In the genomic region with DNA sequence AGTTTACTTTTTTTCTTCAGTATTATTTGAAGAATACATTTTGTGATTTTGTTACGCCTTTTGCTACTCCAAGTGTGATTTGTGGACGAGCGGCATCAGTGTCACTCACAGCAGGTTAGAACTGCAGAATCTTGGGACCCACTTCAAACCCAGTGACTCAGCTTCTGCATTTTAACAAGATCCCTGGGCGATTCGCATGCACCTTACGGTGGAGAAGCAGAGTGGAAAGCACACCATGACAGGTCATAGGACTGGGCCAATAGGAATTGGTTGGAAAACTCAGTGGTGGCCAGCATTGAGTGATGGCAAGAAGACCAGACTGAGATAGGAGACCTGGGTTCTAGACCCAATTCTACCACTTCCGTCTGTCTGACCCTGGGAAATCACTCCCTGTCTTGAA, we compare ENCODE assay signal across 20 cellular contexts. TPM values are rescaled to one million over a fixed set of nuclear protein-coding genes. Genes with fewer than 3 reads are reported as not detected.
DNase-seq lines count a peak whose midpoint lies in the region; ATAC-seq lines count a peak whose summit lies in the region.
"Had no signal": no experiment of that assay in that cellular context is flagged by ENCODE, and none has a peak within 500 bp of the region (broad histone marks: within the 10 kb centered on the region; RNA-seq: fewer than 3 reads in every experiment).

No MANE protein-coding gene starts in this region.

- DNase-seq in activated CD4-positive, alpha-beta T cell treated with anti-CD3 and anti-CD28 coated beads, Interleukin-2, amount 10 ng/mL, durations not matched to agents 7 days and 5 days: no peak
- no peak for DNase-seq in activated CD4-positive, alpha-beta T cell treated with anti-CD3 and anti-CD28 coated beads, Interleukin-2, amount 50 U/mL, for 4 hours
- no peak for DNase-seq in CD4-positive, CD25-positive, alpha-beta regulatory T cell
- DNase-seq in activated CD4-positive, alpha-beta memory T cell treated with anti-CD3 and anti-CD28 coated beads for 36 hours: no peak
- DNase-seq in left ventricle myocardium superior (no peak), AG08395 (ENCODE audit: low spot score) (no peak)
- DNase-seq: BE2C, GDM1, Karpas-422, kidney glomerular epithelial cell, T-cell had no signal

- peak overlapping the region; percentile 74 for H3K27ac Mint-ChIP-seq in activated CD4-positive, alpha-beta T cell treated with anti-CD3 and anti-CD28 coated beads, Interleukin-2, amount 10 ng/mL, durations not matched to agents 7 days and 5 days
- H3K27ac Mint-ChIP-seq in CD4-positive, CD25-positive, alpha-beta regulatory T cell: peak overlapping the region; percentile 3 to 45 (median 6)
- H3K27ac Mint-ChIP-seq in activated CD4-positive, alpha-beta memory T cell treated with anti-CD3 and anti-CD28 coated beads for 36 hours: peak overlapping the region; percentile 84
- H3K27ac Mint-ChIP-seq: stimulated activated memory B cell treated with anti-CD40 and anti-IgM and Interleukin-4, amounts not matched to agents 10 μg/mL and 1 μg/mL and 100 μg/mL, for 72 hours; T-cell had no signal

- H3K36me3 Mint-ChIP-seq in activated CD4-positive, alpha-beta T cell treated with anti-CD3 and anti-CD28 coated beads, Interleukin-2, amount 10 ng/mL, durations not matched to agents 7 days and 5 days (ENCODE audit: low read depth): peaks cover 15% of the 10 kb centered on the region
- no peaks in the 10 kb centered on the region for H3K36me3 Mint-ChIP-seq in CD4-positive, CD25-positive, alpha-beta regulatory T cell
- no peaks in the 10 kb centered on the region for H3K36me3 Mint-ChIP-seq in activated CD4-positive, alpha-beta memory T cell treated with anti-CD3 and anti-CD28 coated beads for 36 hours
- H3K36me3 Mint-ChIP-seq: stimulated activated memory B cell treated with anti-CD40 and anti-IgM and Interleukin-4, amounts not matched to agents 10 μg/mL and 1 μg/mL and 100 μg/mL, for 72 hours had no signal

- POLR2A ChIA-PET in activated CD4-positive, alpha-beta T cell treated with anti-CD3 and anti-CD28 coated beads, Interleukin-2, amount 10 ng/mL, durations not matched to agents 7 days and 5 days (lab: Charles Lee): no interaction called here
- POLR2A ChIA-PET in activated CD4-positive, alpha-beta memory T cell treated with anti-CD3 and anti-CD28 coated beads for 36 hours (lab: Charles Lee): interaction anchor here (0.7 to 7.9 kb wide), 5 partner anchors 14 to 187 kb away, joined by 3 to 185 read pairs (median 3); a partner anchor contains a TSS

- H3K4me3 ChIP-seq in CD4-positive, CD25-positive, alpha-beta regulatory T cell (ENCODE audit: low read depth, low read length): no peak overlapping the region
- H3K4me3 ChIP-seq: smooth muscle cell, vagina had no signal

- H3K4me1 Mint-ChIP-seq in activated CD4-positive, alpha-beta T cell treated with anti-CD3 and anti-CD28 coated beads, Interleukin-2, amount 10 ng/mL, durations not matched to agents 7 days and 5 days: peaks cover 61% of the 10 kb centered on the region
- peaks cover 36 to 64% (median 58%) of the 10 kb centered on the region in 4 donors for H3K4me1 Mint-ChIP-seq in CD4-positive, CD25-positive, alpha-beta regulatory T cell
- H3K4me1 Mint-ChIP-seq in activated CD4-positive, alpha-beta memory T cell treated with anti-CD3 and anti-CD28 coated beads for 36 hours (ENCODE audit: low read depth): peaks cover 77% of the 10 kb centered on the region

- H3K27me3 Mint-ChIP-seq in activated CD4-positive, alpha-beta T cell treated with anti-CD3 and anti-CD28 coated beads, Interleukin-2, amount 10 ng/mL, durations not matched to agents 7 days and 5 days: no peaks in the 10 kb centered on the region
- peaks cover 2% of the 10 kb centered on the region for H3K27me3 Mint-ChIP-seq in CD4-positive, CD25-positive, alpha-beta regulatory T cell
- no peaks in the 10 kb centered on the region for H3K27me3 Mint-ChIP-seq in activated CD4-positive, alpha-beta memory T cell treated with anti-CD3 and anti-CD28 coated beads for 36 hours
- H3K27me3 Mint-ChIP-seq: T-cell had no signal

- H3K27me3 ChIP-seq in CD4-positive, CD25-positive, alpha-beta regulatory T cell (ENCODE audit: control insufficient read depth, insufficient read depth, low read length): no peaks in the 10 kb centered on the region
- H3K27me3 ChIP-seq: BE2C, vagina had no signal

- peak overlapping the region; percentile 31 for H3K27ac ChIP-seq in CD4-positive, CD25-positive, alpha-beta regulatory T cell (ENCODE audit: insufficient read depth, low read length, poor library complexity, severe bottlenecking)
- H3K27ac ChIP-seq: vagina had no signal

- ATAC-seq in CD4-positive, CD25-positive, alpha-beta regulatory T cell (ENCODE audit: low read depth in 2 of 2): no peak
- ATAC-seq in left ventricle myocardium superior: peak; percentile 62
- ATAC-seq in HG03439 (IDR thresholded peaks at IDR 0.05; ENCODE audit: unreplicated experiment): no peak
- no peak for ATAC-seq in HG02884 (IDR thresholded peaks at IDR 0.05; ENCODE audit: unreplicated experiment)
- ATAC-seq: T-cell had no signal

- no peaks in the 10 kb centered on the region for H3K9me3 ChIP-seq in CD4-positive, CD25-positive, alpha-beta regulatory T cell (ENCODE audit: control insufficient read depth in 2 of 2, low read length in 2 of 2)
- H3K9me3 ChIP-seq: BE2C, vagina had no signal

- no peaks in the 10 kb centered on the region for H3K36me3 ChIP-seq in CD4-positive, CD25-positive, alpha-beta regulatory T cell (ENCODE audit: control insufficient read depth, insufficient read depth, low read length)
- H3K36me3 ChIP-seq: BE2C, vagina had no signal

- H3K4me3 Mint-ChIP-seq in activated CD4-positive, alpha-beta T cell treated with anti-CD3 and anti-CD28 coated beads, Interleukin-2, amount 10 ng/mL, durations not matched to agents 7 days and 5 days: no peak overlapping the region
- no peak overlapping the region for H3K4me3 Mint-ChIP-seq in CD4-positive, CD25-positive, alpha-beta regulatory T cell
- peak overlapping the region; percentile 14 for H3K4me3 Mint-ChIP-seq in activated CD4-positive, alpha-beta memory T cell treated with anti-CD3 and anti-CD28 coated beads for 36 hours
- H3K4me3 Mint-ChIP-seq: stimulated activated memory B cell treated with anti-CD40 and anti-IgM and Interleukin-4, amounts not matched to agents 10 μg/mL and 1 μg/mL and 100 μg/mL, for 72 hours; T-cell had no signal

- H3K4me1 ChIP-seq in CD4-positive, CD25-positive, alpha-beta regulatory T cell (ENCODE audit: control insufficient read depth, insufficient read depth, low read length, poor library complexity, severe bottlenecking): peaks cover 39% of the 10 kb centered on the region
- H3K4me1 ChIP-seq: BE2C, vagina had no signal

- intact Hi-C loops in activated CD4-positive, alpha-beta memory T cell treated with anti-CD3 and anti-CD28 coated beads for 36 hours (cut with micrococcal nuclease): loop anchor here (1.0 to 5.0 kb wide), 5 partner anchors 8 to 317 kb away; no protein-coding TSS in a partner anchor
- intact Hi-C loops in left ventricle myocardium superior (cut with micrococcal nuclease): no loop called here

- H3K9me3 Mint-ChIP-seq in activated CD4-positive, alpha-beta T cell treated with anti-CD3 and anti-CD28 coated beads, Interleukin-2, amount 10 ng/mL, durations not matched to agents 7 days and 5 days: peaks cover 10% of the 10 kb centered on the region
- H3K9me3 Mint-ChIP-seq in CD4-positive, CD25-positive, alpha-beta regulatory T cell: peaks cover 0 to 5% (median 0%) of the 10 kb centered on the region in 7 donors
- H3K9me3 Mint-ChIP-seq in activated CD4-positive, alpha-beta memory T cell treated with anti-CD3 and anti-CD28 coated beads for 36 hours: no peaks in the 10 kb centered on the region
- H3K9me3 Mint-ChIP-seq: stimulated activated memory B cell treated with anti-CD40 and anti-IgM and Interleukin-4, amounts not matched to agents 10 μg/mL and 1 μg/mL and 100 μg/mL, for 72 hours; T-cell had no signal

- CTCF ChIA-PET in activated CD4-positive, alpha-beta T cell treated with anti-CD3 and anti-CD28 coated beads, Interleukin-2, amount 10 ng/mL, durations not matched to agents 7 days and 5 days (lab: Charles Lee): interaction anchor here (0.7 to 1.7 kb wide), 4 partner anchors 13 to 120 kb away, joined by 3 to 5 read pairs (median 4); no protein-coding TSS in a partner anchor
- CTCF ChIA-PET in activated CD4-positive, alpha-beta memory T cell treated with anti-CD3 and anti-CD28 coated beads for 36 hours (lab: Charles Lee): interaction anchor here (1.3 to 2.2 kb wide), 2 partner anchors 12 to 16 kb away, joined by 5 to 10 read pairs; no protein-coding TSS in a partner anchor

RNA-seq across cellular contexts. Expression of a gene that starts 26.3 kb away (rescaled TPM):
- total RNA-seq in activated CD4-positive, alpha-beta T cell treated with anti-CD3 and anti-CD28 coated beads, Interleukin-2, amount 10 ng/mL, durations not matched to agents 7 days and 5 days: 10 to 100 TPM; 20.1 to 22.7 TPM
- 459 TPM for total RNA-seq in CD4-positive, CD25-positive, alpha-beta regulatory T cell
- 10 to 100 TPM; 52.1 to 79.2 (median 55.7) TPM for polyA plus RNA-seq in CD4-positive, CD25-positive, alpha-beta regulatory T cell
- 100 to 1,000 TPM; 245 to 254 TPM for total RNA-seq in activated CD4-positive, alpha-beta memory T cell treated with anti-CD3 and anti-CD28 coated beads for 36 hours
- total RNA-seq in left ventricle myocardium superior: not detected
- total RNA-seq: A673, H4, pulmonary artery endothelial cell, smooth muscle cell had no signal
- polyA plus RNA-seq: smooth muscle cell had no signal

RNA-seq across cellular contexts. Expression of a gene that starts 42.7 kb away (rescaled TPM):
- total RNA-seq in activated CD4-positive, alpha-beta T cell treated with anti-CD3 and anti-CD28 coated beads, Interleukin-2, amount 10 ng/mL, durations not matched to agents 7 days and 5 days: 10 to 100 TPM; 52.0 to 63.6 TPM
- 195 TPM for total RNA-seq in CD4-positive, CD25-positive, alpha-beta regulatory T cell
- polyA plus RNA-seq in CD4-positive, CD25-positive, alpha-beta regulatory T cell: 10 to 100 TPM; 33.0 to 45.2 (median 38.2) TPM
- 100 to 1,000 TPM; 187 to 190 TPM for total RNA-seq in activated CD4-positive, alpha-beta memory T cell treated with anti-CD3 and anti-CD28 coated beads for 36 hours
- total RNA-seq in left ventricle myocardium superior: not detected
- total RNA-seq: A673, H4, lung microvascular endothelial cell, pulmonary artery endothelial cell, smooth muscle cell had no signal
- polyA plus RNA-seq: smooth muscle cell had no signal

Comparison
In these comparisons a context has a peak if more than half of its experiments do, and no peak if none do; other contexts are left out.
1. H3K27ac Mint-ChIP-seq: peak in every context shown above with its lines; median percentile 84 in activated CD4-positive, alpha-beta memory T cell treated with anti-CD3 and anti-CD28 coated beads for 36 hours; 74 in activated CD4-positive, alpha-beta T cell treated with anti-CD3 and anti-CD28 coated beads, Interleukin-2, amount 10 ng/mL, durations not matched to agents 7 days and 5 days; 6 in CD4-positive, CD25-positive, alpha-beta regulatory T cell.
2. RNA of a gene that starts 26.3 kb away (total RNA-seq): 459 TPM in CD4-positive, CD25-positive, alpha-beta regulatory T cell (single experiment), 245 to 254 TPM in activated CD4-positive, alpha-beta memory T cell treated with anti-CD3 and anti-CD28 coated beads for 36 hours and 20.1 to 22.7 TPM in activated CD4-positive, alpha-beta T cell treated with anti-CD3 and anti-CD28 coated beads, Interleukin-2, amount 10 ng/mL, durations not matched to agents 7 days and 5 days; not detected in left ventricle myocardium superior (single experiment); every median in the first group is over 10 times any median in the second.
3. RNA of a gene that starts 42.7 kb away (total RNA-seq): 195 TPM in CD4-positive, CD25-positive, alpha-beta regulatory T cell (single experiment), 187 to 190 TPM in activated CD4-positive, alpha-beta memory T cell treated with anti-CD3 and anti-CD28 coated beads for 36 hours and 52.0 to 63.6 TPM in activated CD4-positive, alpha-beta T cell treated with anti-CD3 and anti-CD28 coated beads, Interleukin-2, amount 10 ng/mL, durations not matched to agents 7 days and 5 days; not detected in left ventricle myocardium superior (single experiment); every median in the first group is over 10 times any median in the second.